ENCODE assay signal across 8 cellular contexts in the genomic region with DNA sequence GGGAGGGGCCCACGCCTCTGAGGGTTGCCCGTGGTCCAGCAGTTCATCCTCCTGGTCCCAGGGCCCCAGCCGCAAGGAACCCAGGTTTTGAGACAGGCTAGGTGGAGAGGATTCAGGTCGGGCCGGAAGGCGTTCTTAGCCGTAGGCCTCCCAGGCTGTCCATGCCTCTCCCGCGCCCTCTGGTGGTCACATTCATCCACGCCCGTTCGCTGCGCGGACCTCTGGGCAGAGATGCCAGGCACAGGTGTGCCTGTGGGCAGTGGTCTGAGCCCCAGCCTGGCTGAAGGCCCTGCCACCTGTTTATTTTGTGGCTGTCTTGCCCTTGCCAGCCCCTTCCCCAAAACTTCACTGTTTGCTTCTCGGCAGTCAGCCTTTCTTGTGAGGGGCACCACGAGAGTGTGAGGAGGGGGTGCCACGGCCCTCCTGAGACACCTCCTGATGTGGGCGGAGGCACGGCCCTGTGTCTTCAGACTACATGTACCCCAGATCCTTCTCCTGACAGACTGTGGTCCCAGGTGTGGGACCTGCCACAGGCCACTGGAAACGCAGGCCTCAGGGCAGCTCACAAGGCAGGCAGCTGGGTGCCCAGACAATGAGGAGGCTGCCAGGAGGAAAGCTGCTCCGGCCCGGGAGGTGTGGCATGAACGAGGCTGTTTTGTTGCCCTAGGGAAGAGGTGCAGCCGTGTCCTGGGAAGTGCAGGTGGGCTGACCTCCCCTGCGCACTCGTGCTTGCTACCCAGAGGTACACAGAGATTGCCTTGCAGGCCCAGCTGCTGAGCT. TPM values are rescaled to one million over a fixed set of nuclear protein-coding genes. Genes with fewer than 3 reads are reported as not detected.
DNase-seq lines count a peak whose midpoint lies in the region; ATAC-seq and TF ChIP-seq lines count a peak whose summit lies in the region.

No MANE protein-coding gene starts in this region.

- peaks cover 0 to 47% (median 7%) of the 10 kb centered on the region in 11 experiments; a peak in 11 of 22 replicates for H3K36me3 ChIP-seq in BLaER1 treated with 17β-estradiol and CSF1 and Interleukin-3, amounts not matched to agents 10 nM and 100 nM

- CTCF ChIA-PET in HEK293T (lab: Yijun Ruan, JAX): interaction anchor here (0.6 to 1.4 kb wide), 2 partner anchors 220 to 318 kb away, joined by 3 read pairs; no protein-coding TSS in a partner anchor

- H3K4me3 ChIP-seq in BLaER1 treated with 17β-estradiol and CSF1 and Interleukin-3, amounts not matched to agents 10 nM and 100 nM: no peak overlapping the region

- H3K9me3 ChIP-seq in BLaER1 treated with 17β-estradiol and CSF1 and Interleukin-3, amounts not matched to agents 10 nM and 100 nM (replicated peaks in 1 of 11): no peaks in the 10 kb centered on the region

- DNase-seq in HEK293T (ENCODE audit: extremely low spot score) (peak; percentile 83), NCI-H82 treated with DMSO at 0.1 percent for 48 hours (lab: John Stamatoyannopoulos, UW; ENCODE audit: unreplicated experiment) (peak; percentile 5), mesenteric fat pad (ENCODE audit: low spot score) (peak; percentile 94)
- DNase-seq in activated CD8-positive, alpha-beta memory T cell treated with anti-CD3 and anti-CD28 coated beads for 1 hour (ENCODE audit: extremely low read depth in 1 of 2, low read depth in 1 of 2): peak; percentile 73 to 88
- DNase-seq in effector CD8-positive, alpha-beta T cell (lab: John Stamatoyannopoulos, UW): peak; percentile 85
- peak; percentile 60 to 73 for DNase-seq in stimulated activated CD8-positive, alpha-beta memory T cell treated with anti-CD3 and anti-CD28 coated beads, Interleukin-15, amount 100 ng/mL, for 4 hours (ENCODE audit: low read depth in 2 of 2)

- H3K4me1 ChIP-seq in BLaER1 treated with 17β-estradiol and CSF1 and Interleukin-3, amounts not matched to agents 10 nM and 100 nM: peaks cover 25 to 51% (median 39%) of the 10 kb centered on the region in 10 experiments

- ATAC-seq in GM21737 (IDR thresholded peaks at IDR 0.05; ENCODE audit: unreplicated experiment): no peak

- POLR2A ChIA-PET in HEK293T (lab: Yijun Ruan, JAX): no interaction called here

- H3K27me3 ChIP-seq in BLaER1 treated with 17β-estradiol and CSF1 and Interleukin-3, amounts not matched to agents 10 nM and 100 nM: no peaks in the 10 kb centered on the region

- no peak overlapping the region; a peak in 1 of 22 replicates for H3K27ac ChIP-seq in BLaER1 treated with 17β-estradiol and CSF1 and Interleukin-3, amounts not matched to agents 10 nM and 100 nM

- H3K4me2 ChIP-seq in BLaER1 treated with 17β-estradiol and CSF1 and Interleukin-3, amounts not matched to agents 10 nM and 100 nM: peak overlapping the region; percentile 26 to 66 (median 49); a peak in 20 of 22 replicates

- peak overlapping the region in 4 of 11 experiments; percentile 14 to 36 (median 21); a peak in 2 of 22 replicates for H3K9ac ChIP-seq in BLaER1 treated with 17β-estradiol and CSF1 and Interleukin-3, amounts not matched to agents 10 nM and 100 nM

- peaks cover 0 to 39% (median 7%) of the 10 kb centered on the region in 11 experiments; a peak in 9 of 22 replicates for H4K20me1 ChIP-seq in BLaER1 treated with 17β-estradiol and CSF1 and Interleukin-3, amounts not matched to agents 10 nM and 100 nM

TF ChIP-seq in HEK293T, 16 proteins besides CTCF, POLR2A, EP300 and RAD21:
- TF ChIP-seq SUZ12 (IDR thresholded peaks at IDR 0.05): no peak
- TF ChIP-seq SP1 (IDR thresholded peaks at IDR 0.05): no peak
- TF ChIP-seq ZNF384 (IDR thresholded peaks at IDR 0.05): no peak
- TF ChIP-seq BHLHE40 (IDR thresholded peaks at IDR 0.05; ENCODE audit: borderline replicate concordance): no peak
- TF ChIP-seq LEF1 (IDR thresholded peaks at IDR 0.05; ENCODE audit: borderline replicate concordance): no peak
- no peak for TF ChIP-seq ARNT (IDR thresholded peaks at IDR 0.05)

RNA-seq across cellular contexts. Expression of a gene that starts 5.0 kb away (rescaled TPM):
- 19.0 TPM for total RNA-seq in mesenteric fat pad

RNA-seq across cellular contexts. Expression of a gene that starts 54.2 kb away (rescaled TPM):
- total RNA-seq in mesenteric fat pad: not detected

Comparison
In these comparisons a context has a peak if more than half of its experiments do, and no peak if none do; other contexts are left out.
1. DNase-seq: peak in every context shown above with its lines; median percentile 94 in mesenteric fat pad; 85 in effector CD8-positive, alpha-beta T cell; 83 in HEK293T; 80 in activated CD8-positive, alpha-beta memory T cell treated with anti-CD3 and anti-CD28 coated beads for 1 hour; 66 in stimulated activated CD8-positive, alpha-beta memory T cell treated with anti-CD3 and anti-CD28 coated beads, Interleukin-15, amount 100 ng/mL, for 4 hours; 5 in NCI-H82 treated with DMSO at 0.1 percent for 48 hours.